25 cellular contexts compared by ENCODE assay signal in genomic region chr11:131713529-131714134, GRCh38.
A peak's percentile ranks its signal among the peaks of the same experiment; 100 is the strongest.
DNase-seq lines count a peak whose midpoint lies in the region; ATAC-seq, FAIRE-seq and TF ChIP-seq lines count a peak whose summit lies in the region.
"Had no signal": no experiment of that assay in that cellular context is flagged by ENCODE, and none has a peak within 500 bp of the region (broad histone marks: within the 10 kb centered on the region; RNA-seq: fewer than 3 reads in every experiment).

No MANE protein-coding gene starts in this region.

- no peaks in the 10 kb centered on the region for H3K79me1 ChIP-seq in IMR-90 (ENCODE audit: low read depth in 1 of 2, low read length in 2 of 2)

- BruUV-seq in IMR-90 (replicated peaks; lab: Mats Ljungman, UMichigan) (no TSS peak), endothelial cell of umbilical vein (replicated peaks; lab: Mats Ljungman, UMichigan) (TSS peak; percentile 94)

- H4K5ac ChIP-seq in IMR-90 (ENCODE audit: low read depth, low read length) = no peak overlapping the region

- CTCF ChIA-PET in IMR-90 (lab: Yijun Ruan, JAX) = interaction anchor here (1.2 to 2.4 kb wide), 2 partner anchors 19 to 36 kb away, joined by 3 to 9 read pairs; no protein-coding TSS in a partner anchor
- CTCF ChIA-PET in endothelial cell of umbilical vein (lab: Charles Lee) = interaction anchor here (0.9 to 1.5 kb wide), 5 partner anchors 17 to 1227 kb away, joined by 3 to 8 read pairs (median 4); no protein-coding TSS in a partner anchor
- CTCF ChIA-PET in activated CD8-positive, alpha-beta T cell treated with anti-CD3 and anti-CD28 coated beads for 36 hours (lab: Charles Lee) = interaction anchor here (1.3 kb wide), 2 partner anchors 19 to 39 kb away, joined by 3 to 4 read pairs; no protein-coding TSS in a partner anchor

- no peak overlapping the region for H3K27ac ChIP-seq in IMR-90 (ENCODE audit: insufficient read depth, low read length)
- peak overlapping the region; percentile 86 for H3K27ac ChIP-seq in endothelial cell of umbilical vein (ENCODE audit: insufficient read depth, low read depth, low read length)
- H3K27ac ChIP-seq in liver (ENCODE audit: low read depth in 1 of 2, low read length in 2 of 2) = no peak overlapping the region
- H3K27ac ChIP-seq: HL-60, KMS-11 had no signal

- H3K4me1 Mint-ChIP-seq in activated CD8-positive, alpha-beta T cell treated with anti-CD3 and anti-CD28 coated beads for 36 hours (ENCODE audit: low read depth) = no peaks in the 10 kb centered on the region
- H3K4me1 Mint-ChIP-seq: CD4-positive, CD25-positive, alpha-beta regulatory T cell; CD8-positive, alpha-beta memory T cell had no signal

- no peak overlapping the region for H3K4me3 Mint-ChIP-seq in activated CD8-positive, alpha-beta T cell treated with anti-CD3 and anti-CD28 coated beads for 36 hours
- H3K4me3 Mint-ChIP-seq: CD4-positive, CD25-positive, alpha-beta regulatory T cell; CD8-positive, alpha-beta memory T cell had no signal

- H3K27me3 Mint-ChIP-seq in activated CD8-positive, alpha-beta T cell treated with anti-CD3 and anti-CD28 coated beads for 36 hours = peaks cover 2% of the 10 kb centered on the region
- H3K27me3 Mint-ChIP-seq: CD4-positive, CD25-positive, alpha-beta regulatory T cell had no signal

- H3K9me1 ChIP-seq in IMR-90 (ENCODE audit: insufficient read depth, low read length) = 0 out of 2 replicates have a peak, but pooled peaks cover 4% of the 10 kb centered on the region
- H3K9me1 ChIP-seq in endothelial cell of umbilical vein (replicated peaks; ENCODE audit: control insufficient read depth, extremely low read depth, insufficient read depth, low read length) = no peaks in the 10 kb centered on the region

- peak overlapping the region; percentile 49; the same call in 1 of the 2 replicates for H2AK5ac ChIP-seq in IMR-90 (ENCODE audit: low read depth, low read length)

- POLR2A ChIA-PET in IMR-90 (lab: Charles Lee; ENCODE audit: unreplicated experiment) = no interaction called here
- POLR2A ChIA-PET in endothelial cell of umbilical vein (lab: Charles Lee) = no interaction called here
- POLR2A ChIA-PET in activated CD8-positive, alpha-beta T cell treated with anti-CD3 and anti-CD28 coated beads for 36 hours (lab: Charles Lee) = no interaction called here

- no peak overlapping the region for H4K91ac ChIP-seq in IMR-90 (ENCODE audit: insufficient read depth, low read depth, low read length)

- in situ Hi-C loops in IMR-90 (cut with MboI; ENCODE audit: low sequenced_read_pairs) = no loop called here
- in situ Hi-C loops in GM13976 (cut with MboI; ENCODE audit: low sequenced_read_pairs, unreplicated experiment) = no loop called here

- H3K56ac ChIP-seq in IMR-90 (ENCODE audit: extremely low read depth, insufficient read depth, low read length) = no peak overlapping the region

- peak overlapping the region; percentile 69 for H2BK20ac ChIP-seq in IMR-90 (ENCODE audit: low read depth, low read length)

- H3K9ac ChIP-seq in IMR-90 (ENCODE audit: low read depth, low read length) = no peak overlapping the region
- peak overlapping the region; percentile 33 for H3K9ac ChIP-seq in endothelial cell of umbilical vein (replicated peaks; ENCODE audit: extremely low read depth, insufficient read depth, low read length)
- H3K9ac ChIP-seq in liver (ENCODE audit: low read depth in 1 of 2, low read length in 2 of 2) = no peak overlapping the region
- H3K9ac ChIP-seq: KMS-11 had no signal

- no peak overlapping the region for H3K23ac ChIP-seq in IMR-90 (ENCODE audit: low read depth, low read length)

- peaks cover 5% of the 10 kb centered on the region for H3K9me3 Mint-ChIP-seq in activated CD8-positive, alpha-beta T cell treated with anti-CD3 and anti-CD28 coated beads for 36 hours

- H3K27me3 ChIP-seq in IMR-90 (ENCODE audit: control insufficient read depth, insufficient read depth, low read length) (no peaks in the 10 kb centered on the region; the same call in none of the 2 replicates), endothelial cell of umbilical vein (ENCODE audit: control insufficient read depth in 2 of 2, insufficient read depth in 2 of 2, low read length in 2 of 2) (no peaks in the 10 kb centered on the region), liver (ENCODE audit: control insufficient read depth in 4 of 4, insufficient read depth in 4 of 4, low read length in 3 of 4) (no peaks in the 10 kb centered on the region)
- H3K27me3 ChIP-seq: BE2C had no signal

- H3K4me2 ChIP-seq in IMR-90 (ENCODE audit: low read depth, low read length) = no peak overlapping the region
- H3K4me2 ChIP-seq in endothelial cell of umbilical vein (ENCODE audit: insufficient read depth, low read length) = no peak overlapping the region
- H3K4me2 ChIP-seq: KMS-11 had no signal

- TF ChIP-seq RAD21 in IMR-90 (IDR thresholded peaks at IDR 0.05; ENCODE audit: low read length) = no peak
- no peak for TF ChIP-seq RAD21 in liver (IDR thresholded peaks at IDR 0.05)

- H2BK120ac ChIP-seq in IMR-90 (ENCODE audit: low read depth, low read length) = peak overlapping the region; percentile 73; the same call in 1 of the 2 replicates

- peak overlapping the region in 1 of 2 experiments; percentile 9; a peak in 1 of 4 replicates for H4K8ac ChIP-seq in IMR-90 (ENCODE audit: low read depth in 2 of 2, low read length in 2 of 2)

- intact Hi-C loops in IMR-90 (cut with micrococcal nuclease) (no loop called here), endothelial cell of umbilical vein (cut with micrococcal nuclease) (loop anchor here (1.0 kb wide), 2 partner anchors 32 to 359 kb away; no protein-coding TSS in a partner anchor)
- intact Hi-C loops in activated CD8-positive, alpha-beta T cell treated with anti-CD3 and anti-CD28 coated beads for 36 hours (cut with micrococcal nuclease) = no loop called here

- H3K18ac ChIP-seq in IMR-90 (ENCODE audit: low read depth, low read length) = no peak overlapping the region; the same call in 1 of the 2 replicates

- H3K4me1 ChIP-seq in IMR-90 (ENCODE audit: control insufficient read depth, insufficient read depth, low read length) (no peaks in the 10 kb centered on the region; the same call in 1 of the 2 replicates), endothelial cell of umbilical vein (ENCODE audit: control insufficient read depth, extremely low read depth, insufficient read depth, low read length) (peaks cover 12% of the 10 kb centered on the region), liver (ENCODE audit: control insufficient read depth in 4 of 4, insufficient read depth in 4 of 4, low read length in 3 of 4) (peaks cover 2 to 11% (median 8%) of the 10 kb centered on the region in 4 donors)
- H3K4me1 ChIP-seq: BE2C, HAP-1 had no signal

- H3K9me3 ChIP-seq in IMR-90 (ENCODE audit: control insufficient read depth, insufficient read depth, low read length) = no peaks in the 10 kb centered on the region
- H3K9me3 ChIP-seq in endothelial cell of umbilical vein (replicated peaks; ENCODE audit: control insufficient read depth, insufficient read depth, low read length) = no peaks in the 10 kb centered on the region
- no peaks in the 10 kb centered on the region for H3K9me3 ChIP-seq in liver (ENCODE audit: control insufficient read depth in 4 of 4, low read length in 3 of 4)
- H3K9me3 ChIP-seq: BE2C, HAP-1 had no signal

- H3K36me3 ChIP-seq in IMR-90 (ENCODE audit: control insufficient read depth, insufficient read depth, low read length) (no peaks in the 10 kb centered on the region), endothelial cell of umbilical vein (ENCODE audit: control insufficient read depth in 2 of 2, extremely low read depth in 1 of 2, insufficient read depth in 2 of 2, low read length in 2 of 2) (no peaks in the 10 kb centered on the region), liver (ENCODE audit: control insufficient read depth in 4 of 4, insufficient read depth in 3 of 4, low read depth in 1 of 4, low read length in 3 of 4) (no peaks in the 10 kb centered on the region)
- H3K36me3 ChIP-seq: BE2C, HAP-1 had no signal

- H2BK5ac ChIP-seq in IMR-90 (ENCODE audit: low read depth, low read length, poor library complexity, severe bottlenecking) = peak overlapping the region; percentile 65

- FAIRE-seq in endothelial cell of umbilical vein (lab: Jason Lieb, UNC) = no peak
- FAIRE-seq: A204.1, GM12878, GM19239, H1, HTR-8/SVneo had no signal

- no peaks in the 10 kb centered on the region for H3K36me3 Mint-ChIP-seq in activated CD8-positive, alpha-beta T cell treated with anti-CD3 and anti-CD28 coated beads for 36 hours (ENCODE audit: low read depth)
- H3K36me3 Mint-ChIP-seq: CD4-positive, CD25-positive, alpha-beta regulatory T cell; CD8-positive, alpha-beta memory T cell had no signal

- dilution Hi-C loops in IMR-90 (cut with HindIII; ENCODE audit: low sequenced_read_pairs, unreplicated experiment) = no loop called here
- dilution Hi-C loops in endothelial cell of umbilical vein (cut with MboI; ENCODE audit: extremely low pct_ligation_motif_present, low sequenced_read_pairs) = no loop called here

- H2AK9ac ChIP-seq in IMR-90 (replicated peaks; ENCODE audit: low read depth, low read length, poor library complexity) = no peak overlapping the region

- H3K27ac Mint-ChIP-seq in activated CD8-positive, alpha-beta T cell treated with anti-CD3 and anti-CD28 coated beads for 36 hours = no peak overlapping the region
- H3K27ac Mint-ChIP-seq: CD4-positive, CD25-positive, alpha-beta regulatory T cell; CD8-positive, alpha-beta memory T cell had no signal

- no peak overlapping the region; the same call in 2 of the 3 replicates for H2BK15ac ChIP-seq in IMR-90 (ENCODE audit: low read depth, low read length)

- peak overlapping the region; percentile 5; the same call in 1 of the 2 replicates for H3K4ac ChIP-seq in IMR-90 (ENCODE audit: low read depth, low read length)

- no peak overlapping the region for H3K4me3 ChIP-seq in IMR-90 (ENCODE audit: insufficient read depth, low read depth, low read length)
- H3K4me3 ChIP-seq in endothelial cell of umbilical vein (replicated peaks in 1 of 3; ENCODE audit: insufficient read depth in 1 of 3, low read depth in 1 of 3, low read length in 3 of 3) = no peak overlapping the region
- H3K4me3 ChIP-seq in liver (ENCODE audit: low read depth in 1 of 3, low read length in 3 of 3) = no peak overlapping the region
- H3K4me3 ChIP-seq: GM12878, HAP-1 had no signal

- no peak overlapping the region for H2AFZ ChIP-seq in IMR-90 (replicated peaks; ENCODE audit: low read length, poor library complexity)
- H2AFZ ChIP-seq in endothelial cell of umbilical vein (ENCODE audit: low read depth, low read length) = no peak overlapping the region

- TF ChIP-seq CTCF in IMR-90 (conservative IDR thresholded peaks at IDR 0.05; ENCODE audit: low read depth, low read length) (no peak), endothelial cell of umbilical vein (IDR thresholded peaks at IDR 0.05; ENCODE audit: extremely low read depth in 1 of 2, insufficient read depth in 1 of 2, low read depth in 1 of 2, low read length in 2 of 2) (no peak), liver (IDR thresholded peaks at IDR 0.05; ENCODE audit: low read depth, low read length, missing input control) (no peak), GM13976 (IDR thresholded peaks at IDR 0.05; ENCODE audit: borderline replicate concordance, control extremely low read depth, extremely low read depth, insufficient read depth, missing control alignments) (no peak)
- TF ChIP-seq CTCF in activated CD8-positive, alpha-beta T cell treated with anti-CD3 and anti-CD28 coated beads for 36 hours (IDR thresholded peaks at IDR 0.05) = no peak

- TF ChIP-seq POLR2A in IMR-90 (IDR thresholded peaks at IDR 0.05; ENCODE audit: low read depth, low read length) = no peak
- no peak for TF ChIP-seq POLR2A in endothelial cell of umbilical vein (IDR thresholded peaks at IDR 0.05; ENCODE audit: low read depth, low read length)

- 94% methylated on average over 2 of the region's 8 CpGs; no CpG with 5 or more reads in 1 of the 2 experiments for WGBS in IMR-90 (ENCODE audit: extremely low coverage in 2 of 2, insufficient read length in 1 of 2), 2 experiments
- WGBS in liver = 32% methylated on average over 8 of the region's 8 CpGs

- H3K79me2 ChIP-seq in endothelial cell of umbilical vein (ENCODE audit: control insufficient read depth, insufficient read depth, low read length) = no peaks in the 10 kb centered on the region

- H3K14ac ChIP-seq in IMR-90 (replicated peaks; ENCODE audit: low read depth, low read length) = no peak overlapping the region; the same call in 1 of the 2 replicates

- no peaks in the 10 kb centered on the region for H4K20me1 ChIP-seq in IMR-90 (ENCODE audit: insufficient read depth, low read length)
- H4K20me1 ChIP-seq in endothelial cell of umbilical vein (replicated peaks; ENCODE audit: control insufficient read depth, extremely low read depth, insufficient read depth, low read length) = no peaks in the 10 kb centered on the region

- DNase-seq in IMR-90 (no peak), endothelial cell of umbilical vein (ENCODE audit: low read depth, low spot score) (peak; percentile 33), NCI-H187 (lab: John Stamatoyannopoulos, UW) (no peak), GM13976 (ENCODE audit: low spot score) (no peak)
- no peak for DNase-seq in activated CD8-positive, alpha-beta T cell treated with anti-CD3 and anti-CD28 coated beads for 36 hours
- DNase-seq: ACHN; BE2C; C1 segment of cervical spinal cord; CD4-positive, CD25-positive, alpha-beta regulatory T cell; CD8-positive, alpha-beta memory T cell; COR-L47; DMS 273 treated with DMSO at 0.1 percent for 48 hours; DMS53; DND-41; EL had no signal

- ATAC-seq in IMR-90 (ENCODE audit: low read depth) (no peak), HG03378 (IDR thresholded peaks at IDR 0.05; ENCODE audit: unreplicated experiment) (no peak)
- ATAC-seq in activated CD8-positive, alpha-beta T cell treated with anti-CD3 and anti-CD28 coated beads for 36 hours = no peak
- ATAC-seq: GM12878 had no signal
